ENCODE assay signal across 1 cellular context in genomic region chr2:219030177-219030940, GRCh38.
TF ChIP-seq lines count a peak whose summit lies in the region.

No MANE protein-coding gene starts in this region.

TF ChIP-seq in HepG2, 621 proteins besides CTCF, POLR2A, EP300 and RAD21:
- TF ChIP-seq FOXO4 (CRISPR knock-in tag; conservative IDR thresholded peaks at IDR 0.05) = no peak
- TF ChIP-seq FUBP1 (CRISPR knock-in tag; IDR thresholded peaks at IDR 0.05; ENCODE audit: borderline replicate concordance) = no peak
- no peak for TF ChIP-seq KAT2B (IDR thresholded peaks at IDR 0.05; ENCODE audit: borderline replicate concordance, low read depth, low read length)
- TF ChIP-seq ZFP41 (CRISPR knock-in tag; IDR thresholded peaks at IDR 0.05; ENCODE audit: borderline replicate concordance) = no peak
- TF ChIP-seq SALL2 (CRISPR knock-in tag; IDR thresholded peaks at IDR 0.05) = no peak
- TF ChIP-seq TBX3 (IDR thresholded peaks at IDR 0.05; ENCODE audit: borderline replicate concordance) = no peak
- no peak for TF ChIP-seq ZNF530 (CRISPR knock-in tag; IDR thresholded peaks at IDR 0.05; ENCODE audit: low read depth)
- TF ChIP-seq NFE2 (CRISPR knock-in tag; IDR thresholded peaks at IDR 0.05) = no peak
- no peak for TF ChIP-seq RXRA (CRISPR knock-in tag; IDR thresholded peaks at IDR 0.05)
- TF ChIP-seq FOXO1 (CRISPR knock-in tag; IDR thresholded peaks at IDR 0.05) = no peak
- no peak for TF ChIP-seq ZNF572 (CRISPR knock-in tag; IDR thresholded peaks at IDR 0.05)
- no peak for TF ChIP-seq ZNF800 (CRISPR knock-in tag; IDR thresholded peaks at IDR 0.05)
- no peak for TF ChIP-seq PREB (CRISPR knock-in tag; IDR thresholded peaks at IDR 0.05)
- TF ChIP-seq HNRNPH1 (optimal IDR thresholded peaks at IDR 0.05; ENCODE audit: low read depth, low read length) = no peak
- TF ChIP-seq BRD4 (CRISPR knock-in tag; IDR thresholded peaks at IDR 0.05) = no peak
- TF ChIP-seq RFX5 (IDR thresholded peaks at IDR 0.05; ENCODE audit: low read depth, low read length) = no peak
- TF ChIP-seq ZNF839 (CRISPR knock-in tag; IDR thresholded peaks at IDR 0.05; ENCODE audit: borderline replicate concordance) = no peak
